ENCODE assay signal across 9 cellular contexts in the genomic region with DNA sequence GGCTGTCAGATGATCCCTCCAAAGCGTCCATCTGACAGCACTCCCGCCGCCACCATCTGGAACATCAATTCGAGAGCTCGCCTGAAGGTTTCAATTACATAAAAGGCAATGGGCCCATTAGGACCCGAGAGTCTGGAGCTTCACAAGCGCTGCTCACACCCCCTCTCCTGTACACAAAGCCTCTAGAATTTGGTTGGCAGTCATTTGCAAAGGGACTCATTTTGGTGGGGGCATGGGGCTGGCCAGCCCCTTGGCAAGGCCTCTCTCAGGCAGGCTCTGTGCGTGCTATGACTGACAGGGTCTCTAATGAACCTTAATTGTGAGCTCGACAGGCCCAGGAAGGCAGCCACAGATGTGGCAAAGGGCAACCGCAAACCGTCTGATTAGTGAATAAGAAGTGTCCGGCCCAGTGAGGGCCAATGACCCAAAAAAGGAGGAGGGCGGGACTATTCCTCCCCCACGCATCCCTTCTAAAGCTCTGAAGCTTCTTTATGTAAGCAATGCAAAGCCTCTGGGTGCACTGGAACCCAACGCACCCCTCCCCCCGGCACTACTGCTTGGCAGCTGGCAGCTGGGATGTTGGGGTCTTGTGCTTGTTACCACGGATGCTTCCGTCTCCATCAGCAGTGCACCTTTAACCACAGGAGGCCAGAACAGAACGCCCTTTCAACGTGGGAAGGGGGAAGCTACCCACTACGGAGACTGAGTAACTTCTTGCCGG.
DNase-seq lines count a peak whose midpoint lies in the region; ATAC-seq and TF ChIP-seq lines count a peak whose summit lies in the region.
"Had no signal": no experiment of that assay in that cellular context is flagged by ENCODE, and none has a peak within 500 bp of the region (broad histone marks: within the 10 kb centered on the region; RNA-seq: fewer than 3 reads in every experiment).

No MANE protein-coding gene starts in this region.

- ATAC-seq in HG03378 (IDR thresholded peaks at IDR 0.05; ENCODE audit: unreplicated experiment), result no peak
- no peak for ATAC-seq in HG03565 (IDR thresholded peaks at IDR 0.05; ENCODE audit: unreplicated experiment)

- DNase-seq in DMS79 (lab: John Stamatoyannopoulos, UW) (peak; percentile 92), NCI-H345 treated with DMSO at 0.1 percent for 48 hours (lab: John Stamatoyannopoulos, UW; ENCODE audit: unreplicated experiment) (peak; percentile 84), ecto neural progenitor cell (ENCODE audit: low spot score) (peak; percentile 67), progenitor cell of endocrine pancreas (ENCODE audit: low spot score, unreplicated experiment) (no peak), putamen (ENCODE audit: low spot score) (no peak), HUDEP-2 (lab: John Stamatoyannopoulos, UW; ENCODE audit: unreplicated experiment in 76 of 76) (no peak)
- DNase-seq: activated CD8-positive, alpha-beta memory T cell treated with anti-CD3 and anti-CD28 coated beads for 24 hours had no signal

- H3K9me3 Mint-ChIP-seq in progenitor cell of endocrine pancreas (ENCODE audit: low read depth), result no peaks in the 10 kb centered on the region

- TF ChIP-seq CTCF in progenitor cell of endocrine pancreas (IDR thresholded peaks at IDR 0.05; ENCODE audit: unreplicated experiment), result no peak

- peaks cover 30% of the 10 kb centered on the region for H3K4me1 Mint-ChIP-seq in progenitor cell of endocrine pancreas (ENCODE audit: low read depth)

- no peak overlapping the region for H3K4me3 Mint-ChIP-seq in progenitor cell of endocrine pancreas (ENCODE audit: low read depth)

- no peaks in the 10 kb centered on the region for H3K27me3 Mint-ChIP-seq in progenitor cell of endocrine pancreas

- peaks cover 4% of the 10 kb centered on the region for H3K36me3 Mint-ChIP-seq in progenitor cell of endocrine pancreas (ENCODE audit: insufficient read depth)

- peak overlapping the region; percentile 76 for H3K27ac Mint-ChIP-seq in progenitor cell of endocrine pancreas

Comparison
In these comparisons a context has a peak if more than half of its experiments do, and no peak if none do; other contexts are left out.
1. DNase-seq: peak in DMS79 (single experiment), NCI-H345 treated with DMSO at 0.1 percent for 48 hours (single experiment) and ecto neural progenitor cell (single experiment); none in progenitor cell of endocrine pancreas (single experiment), putamen (single experiment) and HUDEP-2 (0 of 76).